30 cellular contexts compared by ENCODE assay signal in the genomic region with DNA sequence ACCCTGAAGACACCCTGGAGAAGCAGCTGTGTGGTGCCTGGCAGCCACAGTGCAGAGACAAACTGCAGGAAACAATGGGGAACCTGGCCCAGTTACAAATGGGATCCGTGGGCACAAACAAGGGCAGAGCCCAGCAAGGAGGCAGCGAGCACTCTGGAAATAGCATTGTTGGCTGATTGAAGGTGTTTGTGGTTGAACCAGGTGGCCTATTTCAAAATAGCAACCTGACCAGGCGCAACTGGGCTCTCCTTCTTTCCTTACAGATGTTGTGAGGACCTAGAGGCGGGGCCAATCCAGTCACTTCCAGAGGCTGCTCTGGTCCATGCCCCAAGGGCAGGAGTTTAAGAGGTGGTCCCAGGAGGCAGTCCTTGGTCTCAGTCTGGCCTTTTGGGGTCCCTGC. TPM values are rescaled to one million over a fixed set of nuclear protein-coding genes. Genes with fewer than 3 reads are reported as not detected.
DNase-seq lines count a peak whose midpoint lies in the region; ATAC-seq and TF ChIP-seq lines count a peak whose summit lies in the region.
"Had no signal": no experiment of that assay in that cellular context is flagged by ENCODE, and none has a peak within 500 bp of the region (broad histone marks: within the 10 kb centered on the region; RNA-seq: fewer than 3 reads in every experiment).

No MANE protein-coding gene starts in this region.

- no peak for TF ChIP-seq CTCF in MCF 10A (IDR thresholded peaks at IDR 0.05; ENCODE audit: unreplicated experiment)
- TF ChIP-seq CTCF in CD4-positive, alpha-beta T cell (IDR thresholded peaks at IDR 0.05) = no peak

- no peaks in the 10 kb centered on the region for H3K36me3 Mint-ChIP-seq in MCF 10A (ENCODE audit: insufficient read depth, unreplicated experiment)
- no peaks in the 10 kb centered on the region for H3K36me3 Mint-ChIP-seq in CD4-positive, alpha-beta T cell (ENCODE audit: low read depth)
- no peaks in the 10 kb centered on the region for H3K36me3 Mint-ChIP-seq in activated naive CD4-positive, alpha-beta T cell treated with anti-CD3 and anti-CD28 coated beads, Interleukin-2, amount 10 ng/mL, durations not matched to agents 7 days and 5 days
- H3K36me3 Mint-ChIP-seq: CD4-positive, CD25-positive, alpha-beta regulatory T cell; mesothelial cell of epicardium; naive thymus-derived CD4-positive, alpha-beta T cell had no signal

- POLR2A ChIA-PET in MCF 10A (lab: Yijun Ruan, JAX) = interaction anchor here (0.8 kb wide), 1 partner anchor 81 kb away, joined by 3 read pairs; no protein-coding TSS in a partner anchor
- POLR2A ChIA-PET in CD4-positive, alpha-beta T cell (lab: Charles Lee) = no interaction called here

- no peaks in the 10 kb centered on the region for H3K4me1 Mint-ChIP-seq in MCF 10A (ENCODE audit: insufficient read depth, unreplicated experiment)
- H3K4me1 Mint-ChIP-seq in CD4-positive, alpha-beta T cell (ENCODE audit: low read depth) = no peaks in the 10 kb centered on the region
- no peaks in the 10 kb centered on the region for H3K4me1 Mint-ChIP-seq in activated naive CD4-positive, alpha-beta T cell treated with anti-CD3 and anti-CD28 coated beads, Interleukin-2, amount 10 ng/mL, durations not matched to agents 7 days and 5 days
- H3K4me1 Mint-ChIP-seq: activated CD4-positive, alpha-beta T cell treated with anti-CD3 and anti-CD28 coated beads, Interleukin-2, amount 10 ng/mL, durations not matched to agents 7 days and 5 days; mesothelial cell of epicardium had no signal

- no peak overlapping the region for H3K4me3 Mint-ChIP-seq in MCF 10A (ENCODE audit: unreplicated experiment)
- no peak overlapping the region for H3K4me3 Mint-ChIP-seq in CD4-positive, alpha-beta T cell
- no peak overlapping the region for H3K4me3 Mint-ChIP-seq in activated naive CD4-positive, alpha-beta T cell treated with anti-CD3 and anti-CD28 coated beads, Interleukin-2, amount 10 ng/mL, durations not matched to agents 7 days and 5 days
- H3K4me3 Mint-ChIP-seq: activated CD4-positive, alpha-beta T cell treated with anti-CD3 and anti-CD28 coated beads, Interleukin-2, amount 10 ng/mL, durations not matched to agents 7 days and 5 days; activated T-cell treated with anti-CD3 and anti-CD28 coated beads, Interleukin-2, amount 50 U/mL, for 4 hours; CD4-positive, CD25-positive, alpha-beta regulatory T cell; mesothelial cell of epicardium; naive thymus-derived CD4-positive, alpha-beta T cell had no signal

- peak; percentile 41 for DNase-seq in NCI-H510A treated with DMSO at 0.1 percent for 48 hours (lab: John Stamatoyannopoulos, UW)
- DNase-seq in NCI-H510A (lab: John Stamatoyannopoulos, UW) = no peak
- peak; percentile 49 for DNase-seq in NCI-H345 (lab: John Stamatoyannopoulos, UW)
- peak; percentile 37 for DNase-seq in MCF 10A (ENCODE audit: unreplicated experiment)
- no peak for DNase-seq in NCI-H446 treated with DMSO at 0.1 percent for 48 hours (lab: John Stamatoyannopoulos, UW)
- no peak for DNase-seq in CD4-positive, alpha-beta T cell
- DNase-seq in activated naive CD4-positive, alpha-beta T cell treated with anti-CD3 and anti-CD28 coated beads, Interleukin-2, amount 10 ng/mL, durations not matched to agents 7 days and 5 days = no peak
- no peak for DNase-seq in caudate nucleus (lab: John Stamatoyannopoulos, UW)
- DNase-seq: 8988T; activated CD4-positive, alpha-beta T cell treated with anti-CD3 and anti-CD28 coated beads, Interleukin-2, amount 10 ng/mL, durations not matched to agents 7 days and 5 days; activated T-cell treated with anti-CD3 and anti-CD28 coated beads, Interleukin-2, amount 50 U/mL, for 4 hours; body of pancreas; CD4-positive, CD25-positive, alpha-beta regulatory T cell; glutamatergic neuron; islet precursor cell; left ventricle myocardium superior; naive thymus-derived CD4-positive, alpha-beta T cell; NCI-H187; NCI-H446; NK-92 treated with Interleukin-12 subunit alpha and Interleukin-12 subunit beta, amount 100 ng/mL, for 24 hours; nucleus accumbens; SIG-M5; stimulated activated naive CD4-positive, alpha-beta T cell treated with Interleukin-2 at 50 U/mL for 16 hours; SW 1271; T1000 had no signal

- BruUV-seq in MCF 10A (replicated peaks; lab: Mats Ljungman, UMichigan) = no TSS peak

- intact Hi-C loops in MCF 10A (cut with micrococcal nuclease) = no loop called here
- intact Hi-C loops in CD4-positive, alpha-beta T cell (cut with DNase I, micrococcal nuclease) = no loop called here

- peaks cover 8% of the 10 kb centered on the region for H3K27me3 Mint-ChIP-seq in MCF 10A (ENCODE audit: insufficient read depth, unreplicated experiment)
- no peaks in the 10 kb centered on the region for H3K27me3 Mint-ChIP-seq in CD4-positive, alpha-beta T cell
- H3K27me3 Mint-ChIP-seq in activated naive CD4-positive, alpha-beta T cell treated with anti-CD3 and anti-CD28 coated beads, Interleukin-2, amount 10 ng/mL, durations not matched to agents 7 days and 5 days = peaks cover 32% of the 10 kb centered on the region
- H3K27me3 Mint-ChIP-seq: naive thymus-derived CD4-positive, alpha-beta T cell had no signal

- H3K9me3 ChIP-seq in CD4-positive, alpha-beta T cell (ENCODE audit: control insufficient read depth, low read length) = no peaks in the 10 kb centered on the region
- H3K9me3 ChIP-seq: body of pancreas had no signal

- no peaks in the 10 kb centered on the region for H3K9me3 Mint-ChIP-seq in MCF 10A (ENCODE audit: unreplicated experiment)
- H3K9me3 Mint-ChIP-seq in CD4-positive, alpha-beta T cell = no peaks in the 10 kb centered on the region
- no peaks in the 10 kb centered on the region for H3K9me3 Mint-ChIP-seq in activated naive CD4-positive, alpha-beta T cell treated with anti-CD3 and anti-CD28 coated beads, Interleukin-2, amount 10 ng/mL, durations not matched to agents 7 days and 5 days
- H3K9me3 Mint-ChIP-seq: activated CD4-positive, alpha-beta T cell treated with anti-CD3 and anti-CD28 coated beads, Interleukin-2, amount 10 ng/mL, durations not matched to agents 7 days and 5 days; activated T-cell treated with anti-CD3 and anti-CD28 coated beads, Interleukin-2, amount 50 U/mL, for 4 hours had no signal

- CTCF ChIA-PET in MCF 10A (lab: Yijun Ruan, JAX) = interaction anchor here (0.6 to 0.7 kb wide), 2 partner anchors 47 to 82 kb away, joined by 3 to 7 read pairs; no protein-coding TSS in a partner anchor
- CTCF ChIA-PET in CD4-positive, alpha-beta T cell (lab: Charles Lee) = interaction anchor here (0.7 kb wide), 1 partner anchor 76 kb away, joined by 3 read pairs; no protein-coding TSS in a partner anchor
- CTCF ChIA-PET in activated naive CD4-positive, alpha-beta T cell treated with anti-CD3 and anti-CD28 coated beads, Interleukin-2, amount 10 ng/mL, durations not matched to agents 7 days and 5 days (lab: Charles Lee) = no interaction called here

- no peaks in the 10 kb centered on the region for H3K27me3 ChIP-seq in CD4-positive, alpha-beta T cell (ENCODE audit: control insufficient read depth, insufficient read depth, low read length)
- H3K27me3 ChIP-seq: body of pancreas had no signal

- no peak overlapping the region for H3K27ac Mint-ChIP-seq in MCF 10A (ENCODE audit: low read depth, unreplicated experiment)
- no peak overlapping the region for H3K27ac Mint-ChIP-seq in CD4-positive, alpha-beta T cell
- no peak overlapping the region for H3K27ac Mint-ChIP-seq in activated naive CD4-positive, alpha-beta T cell treated with anti-CD3 and anti-CD28 coated beads, Interleukin-2, amount 10 ng/mL, durations not matched to agents 7 days and 5 days
- H3K27ac Mint-ChIP-seq: activated CD4-positive, alpha-beta T cell treated with anti-CD3 and anti-CD28 coated beads, Interleukin-2, amount 10 ng/mL, durations not matched to agents 7 days and 5 days; mesothelial cell of epicardium; naive thymus-derived CD4-positive, alpha-beta T cell had no signal

- no peak for ATAC-seq in CD4-positive, alpha-beta T cell (ENCODE audit: poor library complexity)
- ATAC-seq: activated T-cell treated with anti-CD3 and anti-CD28 coated beads, Interleukin-2, amount 50 U/mL, for 4 hours; body of pancreas; left ventricle myocardium superior; naive thymus-derived CD4-positive, alpha-beta T cell; Panc1 had no signal

- H3K27ac ChIP-seq in CD4-positive, alpha-beta T cell (ENCODE audit: low read depth, low read length) = no peak overlapping the region
- H3K27ac ChIP-seq in caudate nucleus (ENCODE audit: low read depth, low read length) = no peak overlapping the region
- H3K27ac ChIP-seq: body of pancreas had no signal

RNA-seq across cellular contexts. Expression of a gene that starts 21.7 kb away (rescaled TPM):
- 21.5 and 27.3 TPM in 2 replicates for total RNA-seq in MCF 10A (2022)
- 100 to 1,000 TPM; 132 to 139 TPM for total RNA-seq in CD4-positive, alpha-beta T cell

RNA-seq across cellular contexts. Expression of a gene that starts 39.3 kb away (rescaled TPM):
- total RNA-seq in MCF 10A (2022) = not detected in 2 replicates
- total RNA-seq in CD4-positive, alpha-beta T cell = under 1 TPM; 0.42 to 0.49 TPM
- total RNA-seq: activated T-cell treated with anti-CD3 and anti-CD28 coated beads, Interleukin-2, amount 50 U/mL, for 4 hours; body of pancreas; left ventricle myocardium superior; mesothelial cell of epicardium; pulmonary artery endothelial cell; temporal lobe; urinary bladder had no signal

Comparison
In these comparisons a context has a peak if more than half of its experiments do, and no peak if none do; other contexts are left out.
1. DNase-seq: peak in NCI-H510A treated with DMSO at 0.1 percent for 48 hours (single experiment), NCI-H345 (single experiment) and MCF 10A (single experiment); none in NCI-H510A (single experiment), NCI-H446 treated with DMSO at 0.1 percent for 48 hours (single experiment), CD4-positive, alpha-beta T cell (0 of 10), activated naive CD4-positive, alpha-beta T cell treated with anti-CD3 and anti-CD28 coated beads, Interleukin-2, amount 10 ng/mL, durations not matched to agents 7 days and 5 days (single experiment) and caudate nucleus (0 of 61).